1 cellular context compared by ENCODE assay signal in genomic region chr12:111868676-111869588, GRCh38.
TF ChIP-seq lines count a peak whose summit lies in the region.

No MANE protein-coding gene starts in this region.

TF ChIP-seq in K562, 482 proteins besides CTCF, POLR2A, EP300 and RAD21:
- TF ChIP-seq PBX2 (CRISPR knock-in tag; IDR thresholded peaks at IDR 0.05; ENCODE audit: low read depth) (no peak), PBX2 (tag; conservative IDR thresholded peaks at IDR 0.05; ENCODE audit: low read depth) (peak; percentile 54), TAL1 (IDR thresholded peaks at IDR 0.05) (0 out of 2 replicates have a peak, but pooled peaks have one; percentile 28), NONO (IDR thresholded peaks at IDR 0.05; ENCODE audit: low read depth in 2 of 2, low read length in 1 of 2) (no peak), MEIS2 (IDR thresholded peaks at IDR 0.05; ENCODE audit: partially characterized antibody) (peak; percentile 62), TCF3 (CRISPR knock-in tag; IDR thresholded peaks at IDR 0.05) (0 out of 2 replicates have a peak, but pooled peaks have one; percentile 7)
- TF ChIP-seq, protein P1, sequence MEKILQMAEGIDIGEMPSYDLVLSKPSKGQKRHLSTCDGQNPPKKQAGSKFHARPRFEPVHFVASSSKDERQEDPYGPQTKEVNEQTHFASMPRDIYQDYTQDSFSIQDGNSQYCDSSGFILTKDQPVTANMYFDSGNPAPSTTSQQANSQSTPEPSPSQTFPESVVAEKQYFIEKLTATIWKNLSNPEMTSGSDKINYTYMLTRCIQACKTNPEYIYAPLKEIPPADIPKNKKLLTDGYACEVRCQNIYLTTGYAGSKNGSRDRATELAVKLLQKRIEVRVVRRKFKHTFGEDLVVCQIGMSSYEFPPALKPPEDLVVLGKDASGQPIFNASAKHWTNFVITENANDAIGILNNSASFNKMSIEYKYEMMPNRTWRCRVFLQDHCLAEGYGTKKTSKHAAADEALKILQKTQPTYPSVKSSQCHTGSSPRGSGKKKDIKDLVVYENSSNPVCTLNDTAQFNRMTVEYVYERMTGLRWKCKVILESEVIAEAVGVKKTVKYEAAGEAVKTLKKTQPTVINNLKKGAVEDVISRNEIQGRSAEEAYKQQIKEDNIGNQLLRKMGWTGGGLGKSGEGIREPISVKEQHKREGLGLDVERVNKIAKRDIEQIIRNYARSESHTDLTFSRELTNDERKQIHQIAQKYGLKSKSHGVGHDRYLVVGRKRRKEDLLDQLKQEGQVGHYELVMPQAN (IDR thresholded peaks at IDR 0.05; ENCODE audit: borderline replicate concordance): no peak
